29 cellular contexts compared by ENCODE assay signal in genomic region chr3:70806556-70806955, GRCh38.
"Had no signal": no experiment of that assay in that cellular context is flagged by ENCODE, and none has a peak within 500 bp of the region (broad histone marks: within the 10 kb centered on the region; RNA-seq: fewer than 3 reads in every experiment).

No MANE protein-coding gene starts in this region.

- ATAC-seq: activated CD4-positive, CD25-positive, alpha-beta regulatory T cell treated with anti-CD3 and anti-CD28 coated beads, Interleukin-2, amount 50 U/mL, for 24 hours; activated CD8-positive, alpha-beta T cell treated with anti-CD3 and anti-CD28 coated beads for 36 hours; activated T-cell treated with anti-CD3 and anti-CD28 coated beads, Interleukin-2, amount 50 U/mL, for 4 hours; activated T-helper 17 cell treated with anti-CD3 and anti-CD28 coated beads, Interleukin-2, amount 50 U/mL, for 72 hours; esophagus mucosa; gastrocnemius medialis had no signal

- H3K9me3 ChIP-seq: colonic mucosa, gastrocnemius medialis, heart left ventricle had no signal

- H3K4me3 Mint-ChIP-seq: activated B cell treated with CpG ODN at 0.5 μM for 24 hours; activated CD8-positive, alpha-beta T cell treated with anti-CD3 and anti-CD28 coated beads for 36 hours; activated naive CD8-positive, alpha-beta T cell; activated T-cell treated with anti-CD3 and anti-CD28 coated beads, Interleukin-2, amount 50 U/mL, for 4 hours; activated T-helper 17 cell treated with anti-CD3 and anti-CD28 coated beads, Interleukin-2, amount 50 U/mL, for 72 hours had no signal

- H3K36me3 ChIP-seq: brain microvascular endothelial cell, cardiac muscle cell, colonic mucosa, gastrocnemius medialis, heart left ventricle, WERI-Rb-1 had no signal

- H3K27me3 ChIP-seq: brain microvascular endothelial cell, cardiac muscle cell, colonic mucosa, gastrocnemius medialis, heart left ventricle had no signal

- H3K4me3 ChIP-seq: cardiac muscle cell, colonic mucosa, gastrocnemius medialis, heart left ventricle had no signal

- H3K9me3 Mint-ChIP-seq: activated B cell treated with CpG ODN at 0.5 μM for 24 hours; activated CD8-positive, alpha-beta T cell treated with anti-CD3 and anti-CD28 coated beads for 36 hours; activated T-cell treated with anti-CD3 and anti-CD28 coated beads, Interleukin-2, amount 50 U/mL, for 4 hours; activated T-helper 17 cell treated with anti-CD3 and anti-CD28 coated beads, Interleukin-2, amount 50 U/mL, for 72 hours had no signal

- H3K27ac ChIP-seq: brain microvascular endothelial cell, cardiac muscle cell, colonic mucosa, gastrocnemius medialis, heart left ventricle, WERI-Rb-1 had no signal

- H3K4me1 ChIP-seq: colonic mucosa, gastrocnemius medialis had no signal

- H3K27ac Mint-ChIP-seq: activated B cell treated with CpG ODN at 0.5 μM for 24 hours; activated CD8-positive, alpha-beta T cell treated with anti-CD3 and anti-CD28 coated beads for 36 hours; activated naive CD8-positive, alpha-beta T cell; activated T-helper 17 cell treated with anti-CD3 and anti-CD28 coated beads, Interleukin-2, amount 50 U/mL, for 72 hours had no signal

- H3K4me1 Mint-ChIP-seq: activated B cell treated with CpG ODN at 0.5 μM for 24 hours; activated T-helper 17 cell treated with anti-CD3 and anti-CD28 coated beads, Interleukin-2, amount 50 U/mL, for 72 hours had no signal

- DNase-seq: activated B cell treated with CpG ODN at 0.5 μM for 24 hours; activated CD4-positive, alpha-beta T cell treated with anti-CD3 and anti-CD28 coated beads for 48 hours; activated CD4-positive, alpha-beta T cell treated with anti-CD3 and anti-CD28 coated beads, Interleukin-2, amount 50 U/mL, for 1 hour; activated CD4-positive, alpha-beta T cell treated with anti-CD3 and anti-CD28 coated beads, Interleukin-2, amount 50 U/mL, for 48 hours; activated CD8-positive, alpha-beta memory T cell treated with anti-CD3 and anti-CD28 coated beads for 24 hours; activated CD8-positive, alpha-beta T cell treated with anti-CD3 and anti-CD28 coated beads for 36 hours; activated effector memory CD4-positive, alpha-beta T cell treated with Interleukin-2 at 50 U/mL for 16 hours; activated gamma-delta T cell treated with Interleukin-2 at 50 U/mL for 16 hours; activated naive CD4-positive, alpha-beta T cell treated with anti-CD3 and anti-CD28 coated beads, Interleukin-2, amount 50 U/mL, for 16 hours; activated naive CD4-positive, alpha-beta T cell treated with Interleukin-2 at 50 U/mL for 16 hours; activated T-cell treated with anti-CD3 and anti-CD28 coated beads, Interleukin-2, amount 50 U/mL, for 4 hours; amniotic stem cell; anterior cingulate cortex; brain microvascular endothelial cell; central memory CD4-positive, alpha-beta T cell; cerebellar nuclear complex; colonic mucosa; effector CD8-positive, alpha-beta T cell; foreskin fibroblast; gastrocnemius medialis; glutamatergic neuron; heart left ventricle; T-helper 2 cell; WERI-Rb-1 had no signal
